In genomic region chr12:29983917-29984316, GRCh38 we compare ENCODE assay signal across 15 cellular contexts.
DNase-seq lines count a peak whose midpoint lies in the region; TF ChIP-seq lines count a peak whose summit lies in the region.
"Had no signal": no experiment of that assay in that cellular context is flagged by ENCODE, and none has a peak within 500 bp of the region (broad histone marks: within the 10 kb centered on the region; RNA-seq: fewer than 3 reads in every experiment).

No MANE protein-coding gene starts in this region.

- H3K27ac ChIP-seq in HEK293 (ENCODE audit: extremely low read depth, low read depth, low read length) = no peak overlapping the region
- H3K27ac ChIP-seq in OCI-LY7 (ENCODE audit: low read depth, low read length, poor library complexity, severe bottlenecking) = no peak overlapping the region
- H3K27ac ChIP-seq: BLaER1 had no signal

- CTCF ChIA-PET in HEK293 (lab: Yijun Ruan, JAX) (interaction anchor here (0.6 kb wide), 1 partner anchor 76 kb away, joined by 5 read pairs; no protein-coding TSS in a partner anchor), OCI-LY7 (lab: Charles Lee; ENCODE audit: unreplicated experiment) (no interaction called here)

- H3K36me3 ChIP-seq in HEK293 (ENCODE audit: control insufficient read depth in 2 of 2, insufficient read depth in 1 of 2, low read length in 2 of 2) (no peaks in the 10 kb centered on the region), OCI-LY7 (ENCODE audit: insufficient read depth, low read length) (no peaks in the 10 kb centered on the region)
- H3K36me3 ChIP-seq: BLaER1 had no signal

- TF ChIP-seq CTCF in HEK293 (tag by site-specific recombination; IDR thresholded peaks at IDR 0.05) = no peak
- no peak for TF ChIP-seq CTCF in OCI-LY7 (conservative IDR thresholded peaks at IDR 0.05; ENCODE audit: low read length)

- BruUV-seq in OCI-LY7 (replicated peaks; lab: Mats Ljungman, UMichigan) = no TSS peak

- POLR2A ChIA-PET in HEK293 (lab: Yijun Ruan, JAX) = no interaction called here
- POLR2A ChIA-PET in OCI-LY7 (lab: Charles Lee) = no interaction called here

- no peak overlapping the region for H3K4me2 ChIP-seq in OCI-LY7 (ENCODE audit: low read length)
- H3K4me2 ChIP-seq: BLaER1 had no signal

- H3K9me3 ChIP-seq in HEK293 (ENCODE audit: control insufficient read depth, insufficient read depth, low read depth, low read length) (no peaks in the 10 kb centered on the region), OCI-LY7 (ENCODE audit: low read length) (no peaks in the 10 kb centered on the region)

- H3K9me2 ChIP-seq in OCI-LY7 (ENCODE audit: insufficient read depth, low read length) = no peaks in the 10 kb centered on the region

- no peaks in the 10 kb centered on the region for H4K20me1 ChIP-seq in OCI-LY7 (ENCODE audit: insufficient read depth, low read length)
- H4K20me1 ChIP-seq: BLaER1 had no signal

- no peaks in the 10 kb centered on the region for H3K79me2 ChIP-seq in OCI-LY7 (ENCODE audit: insufficient read depth, low read depth, low read length)

- H3K4me1 ChIP-seq in HEK293 (ENCODE audit: control insufficient read depth, insufficient read depth, low read length) = no peaks in the 10 kb centered on the region
- no peaks in the 10 kb centered on the region for H3K4me1 ChIP-seq in OCI-LY7 (ENCODE audit: insufficient read depth, low read length, poor library complexity, severe bottlenecking)
- H3K4me1 ChIP-seq: BLaER1, Caco-2 had no signal

- intact Hi-C loops in OCI-LY7 (cut with micrococcal nuclease; ENCODE audit: unreplicated experiment) = no loop called here

- H2AFZ ChIP-seq in OCI-LY7 (ENCODE audit: low read length) = no peak overlapping the region

- H3K4me3 ChIP-seq in HEK293 (ENCODE audit: low read depth, low read length) (no peak overlapping the region), OCI-LY7 (ENCODE audit: low read depth, low read length, poor library complexity, severe bottlenecking) (no peak overlapping the region)
- H3K4me3 ChIP-seq: BLaER1 had no signal

- peak; percentile 74 to 81 for DNase-seq in NCI-H1930 (lab: John Stamatoyannopoulos, UW)
- peak; percentile 83 for DNase-seq in NCI-H748 treated with DMSO at 0.1 percent for 48 hours (lab: John Stamatoyannopoulos, UW)
- peak; percentile 11 for DNase-seq in foreskin melanocyte
- no peak for DNase-seq in cerebellum (ENCODE audit: low spot score)
- no peak for DNase-seq in DMS79 (lab: John Stamatoyannopoulos, UW)
- no peak for DNase-seq in RPMI8226
- DNase-seq in OCI-LY7 (ENCODE audit: low spot score) = no peak
- DNase-seq: 8988T; AML-193; Caco-2; CD8-positive, alpha-beta memory T cell; GF-D8; HCEC 1CT had no signal

TF ChIP-seq in HEK293, 187 proteins besides CTCF, POLR2A, EP300 and RAD21:
- TF ChIP-seq ZNF23 (tag by site-specific recombination; IDR thresholded peaks at IDR 0.05; ENCODE audit: borderline replicate concordance) (no peak), KLF9 (tag by site-specific recombination; IDR thresholded peaks at IDR 0.05; ENCODE audit: low read depth) (no peak), ZNF37A (tag by site-specific recombination; IDR thresholded peaks at IDR 0.05) (no peak), ZNF202 (tag by site-specific recombination; IDR thresholded peaks at IDR 0.05; ENCODE audit: borderline replicate concordance) (no peak), ZNF335 (tag by site-specific recombination; conservative IDR thresholded peaks at IDR 0.05) (no peak), ZNF600 (tag by site-specific recombination; IDR thresholded peaks at IDR 0.05) (no peak), PRDM6 (tag by site-specific recombination; IDR thresholded peaks at IDR 0.05) (0 out of 2 replicates have a peak, but pooled peaks have one; percentile 23)

Comparison
In these comparisons a context has a peak if more than half of its experiments do, and no peak if none do; other contexts are left out.
1. DNase-seq: peak in NCI-H1930 (2 of 2), NCI-H748 treated with DMSO at 0.1 percent for 48 hours (single experiment) and foreskin melanocyte (single experiment); none in cerebellum (single experiment), DMS79 (single experiment), RPMI8226 (single experiment) and OCI-LY7 (single experiment).